Comparison of ENCODE assay signal across 9 cellular contexts in the genomic region with DNA sequence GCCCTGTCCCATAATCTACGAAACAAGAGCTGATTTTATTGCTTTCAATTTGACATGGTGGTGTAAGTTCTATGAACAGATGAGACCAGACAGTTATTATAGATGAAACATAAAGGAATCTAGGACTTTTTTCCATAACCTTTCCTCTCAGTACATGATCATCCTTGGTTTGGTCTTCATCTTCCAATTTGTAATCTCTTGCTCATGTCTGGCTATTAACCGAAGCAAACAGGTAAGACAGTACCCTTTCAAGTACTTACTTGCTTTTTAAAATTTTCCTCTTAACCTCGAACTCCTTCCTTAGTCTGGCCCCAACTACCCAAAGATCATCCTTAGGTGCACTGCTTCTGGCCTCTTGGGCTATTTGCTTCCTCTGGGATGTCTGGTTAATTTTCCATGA. TPM values are rescaled to one million over a fixed set of nuclear protein-coding genes. Genes with fewer than 3 reads are reported as not detected.
DNase-seq lines count a peak whose midpoint lies in the region; ATAC-seq and TF ChIP-seq lines count a peak whose summit lies in the region.
"Had no signal": no experiment of that assay in that cellular context is flagged by ENCODE, and none has a peak within 500 bp of the region (broad histone marks: within the 10 kb centered on the region; RNA-seq: fewer than 3 reads in every experiment).

No MANE protein-coding gene starts in this region.

- H3K79me2 ChIP-seq in DND-41 (ENCODE audit: insufficient read depth, low read length), result peaks cover 34% of the 10 kb centered on the region
- H3K79me2 ChIP-seq in OCI-LY3 (ENCODE audit: low read length), result peaks cover 39% of the 10 kb centered on the region
- H3K79me2 ChIP-seq in neural progenitor cell (ENCODE audit: low read depth), result peaks cover 38% of the 10 kb centered on the region

- H3K9me3 ChIP-seq in DND-41 (ENCODE audit: insufficient read depth, low read length, severe bottlenecking) (no peaks in the 10 kb centered on the region), OCI-LY3 (ENCODE audit: insufficient read depth, low read length) (no peaks in the 10 kb centered on the region), neural progenitor cell (ENCODE audit: low read depth) (no peaks in the 10 kb centered on the region)
- H3K9me3 ChIP-seq: pancreas had no signal

- intact Hi-C loops in dorsolateral prefrontal cortex (cut with DNase I), result no loop called here

- peaks cover 45% of the 10 kb centered on the region for H3K36me3 ChIP-seq in DND-41 (ENCODE audit: insufficient read depth, low read length)
- H3K36me3 ChIP-seq in OCI-LY3 (replicated peaks; ENCODE audit: low read depth, low read length), result peaks cover 37% of the 10 kb centered on the region
- H3K36me3 ChIP-seq in neural progenitor cell, result no peaks in the 10 kb centered on the region

- H3K9me3 Mint-ChIP-seq in neural progenitor cell, result no peaks in the 10 kb centered on the region

- TF ChIP-seq CTCF in DND-41 (IDR thresholded peaks at IDR 0.05; ENCODE audit: borderline replicate concordance, extremely low read depth, low read length, poor library complexity, severe bottlenecking) (no peak), OCI-LY3 (IDR thresholded peaks at IDR 0.05; ENCODE audit: low read depth, low read length) (no peak), dorsolateral prefrontal cortex (IDR thresholded peaks at IDR 0.05 in 54 of 56, conservative IDR thresholded peaks at IDR 0.05 in 2 of 56; ENCODE audit: low read depth in 1 of 56, partially characterized antibody in 56 of 56) (no peak), neural progenitor cell (IDR thresholded peaks at IDR 0.05) (no peak)

- H2AFZ ChIP-seq in DND-41 (ENCODE audit: low read depth, low read length), result no peak overlapping the region
- no peak overlapping the region for H2AFZ ChIP-seq in OCI-LY3 (ENCODE audit: low read depth, low read length)
- no peak overlapping the region for H2AFZ ChIP-seq in neural progenitor cell (replicated peaks)

- peak overlapping the region; percentile 68; the same call in 1 of the 2 replicates for H3K4me2 ChIP-seq in DND-41 (ENCODE audit: insufficient read depth, low read length)
- peak overlapping the region; percentile 75; the same call in 1 of the 2 replicates for H3K4me2 ChIP-seq in OCI-LY3 (ENCODE audit: low read length)
- peak overlapping the region; percentile 98 for H3K4me2 ChIP-seq in neural progenitor cell

- H3K4me1 ChIP-seq in DND-41 (ENCODE audit: insufficient read depth, low read length) (peaks cover 53% of the 10 kb centered on the region), OCI-LY3 (ENCODE audit: low read length) (peaks cover 31% of the 10 kb centered on the region), neural progenitor cell (peaks cover 10% of the 10 kb centered on the region)

- H3K4me3 ChIP-seq in DND-41 (ENCODE audit: low read depth in 1 of 2, low read length in 2 of 2), result peak overlapping the region in 1 of 2 experiments; percentile 71; a peak in 2 of 4 replicates
- peak overlapping the region; percentile 97; the same call in 1 of the 2 replicates for H3K4me3 ChIP-seq in OCI-LY3 (ENCODE audit: low read length)
- H3K4me3 ChIP-seq in dorsolateral prefrontal cortex, result peak overlapping the region in 50 of 59 donors; percentile 67 to 100 (median 90)
- H3K4me3 ChIP-seq in neural progenitor cell, result peak overlapping the region; percentile 87

- peaks cover 30% of the 10 kb centered on the region for H3K4me1 Mint-ChIP-seq in neural progenitor cell

- peaks cover 9% of the 10 kb centered on the region for H3K27me3 Mint-ChIP-seq in neural progenitor cell (ENCODE audit: insufficient read depth, low read depth)

- ATAC-seq in DND-41 (ENCODE audit: insufficient read depth, low read depth), result no peak

- peaks cover 35% of the 10 kb centered on the region for H3K36me3 Mint-ChIP-seq in neural progenitor cell

- H3K27ac ChIP-seq in DND-41 (ENCODE audit: low read length) (no peak overlapping the region), OCI-LY3 (ENCODE audit: low read length) (peak overlapping the region; percentile 81; the same call in 1 of the 2 replicates), dorsolateral prefrontal cortex (peak overlapping the region in 23 of 59 donors; percentile 24 to 99 (median 95)), neural progenitor cell (no peak overlapping the region)

- peak overlapping the region; percentile 99 for H3K27ac Mint-ChIP-seq in neural progenitor cell

- peak overlapping the region; percentile 65 for H3K9ac ChIP-seq in DND-41 (ENCODE audit: low read depth, low read length)
- H3K9ac ChIP-seq in OCI-LY3 (ENCODE audit: low read length), result no peak overlapping the region
- no peak overlapping the region for H3K9ac ChIP-seq in neural progenitor cell

- H3K4me3 Mint-ChIP-seq in neural progenitor cell, result peak overlapping the region; percentile 95

- H4K20me1 ChIP-seq in DND-41 (ENCODE audit: insufficient read depth, low read length) (peaks cover 14% of the 10 kb centered on the region; the same call in 1 of the 2 replicates), OCI-LY3 (ENCODE audit: insufficient read depth, low read length) (no peaks in the 10 kb centered on the region), neural progenitor cell (ENCODE audit: low read depth) (no peaks in the 10 kb centered on the region)

- in situ Hi-C loops in ACHN (cut with HindIII; ENCODE audit: low pct_ligation_motif_present, low pct_unique_long_range_greater_than_20kb, low sequenced_read_pairs), result no loop called here

- H3K27me3 ChIP-seq in DND-41 (ENCODE audit: insufficient read depth, low read length, poor library complexity) (no peaks in the 10 kb centered on the region), OCI-LY3 (ENCODE audit: low read depth, low read length) (no peaks in the 10 kb centered on the region), dorsolateral prefrontal cortex (no peaks in the 10 kb centered on the region), neural progenitor cell (peaks cover 29% of the 10 kb centered on the region)
- H3K27me3 ChIP-seq: pancreas had no signal

- H3F3A ChIP-seq in neural progenitor cell (ENCODE audit: low read depth), result peaks cover 64% of the 10 kb centered on the region

- DNase-seq in DND-41 (no peak), dorsolateral prefrontal cortex (no peak), neural progenitor cell (ENCODE audit: low spot score) (no peak), middle frontal gyrus (ENCODE audit: extremely low spot score, low spot score) (no peak), ACHN (no peak), epidermal melanocyte (ENCODE audit: insufficient read length, low spot score) (no peak), EL (no peak)

RNA-seq across cellular contexts. Expression of a gene that starts 1.2 kb away (rescaled TPM):
- total RNA-seq in dorsolateral prefrontal cortex (10 to 100 TPM; 21.6 to 47.8 (median 33.9) TPM), neural progenitor cell (ENCODE audit: low replicate concordance) (57.6 and 61.3 TPM in 2 replicates)

RNA-seq across cellular contexts. Expression of a gene that starts 6.1 kb away (rescaled TPM):
- total RNA-seq in dorsolateral prefrontal cortex, result 10 to 100 TPM; 20.2 to 50.6 (median 29.3) TPM
- total RNA-seq in neural progenitor cell (ENCODE audit: low replicate concordance), result 169 and 348 TPM in 2 replicates

RNA-seq across cellular contexts. Expression of a gene that starts 7.5 kb away (rescaled TPM):
- 100 to 1,000 TPM in 119 of 120 experiments, 10 to 100 TPM in 1; 76.2 to 322 (median 239) TPM for total RNA-seq in dorsolateral prefrontal cortex
- total RNA-seq in neural progenitor cell (ENCODE audit: low replicate concordance), result 1.7 and 2.7 TPM in 2 replicates

RNA-seq across cellular contexts. Expression of a gene that starts 8.9 kb away (rescaled TPM):
- total RNA-seq in dorsolateral prefrontal cortex (10 to 100 TPM; 11.5 to 26.2 (median 18.3) TPM), neural progenitor cell (ENCODE audit: low replicate concordance) (8.1 and 11.9 TPM in 2 replicates)

RNA-seq across cellular contexts. Expression of a gene that starts 20.9 kb away (rescaled TPM):
- total RNA-seq in dorsolateral prefrontal cortex, result 1 to 10 TPM in 25 of 120 experiments, under 1 TPM in 60, not detected in 35; 0.18 to 5.3 (median 0.63) TPM
- total RNA-seq in neural progenitor cell (ENCODE audit: low replicate concordance), result 0.17 and 0.99 TPM in 2 replicates

Comparison
In these comparisons a context has a peak if more than half of its experiments do, and no peak if none do; other contexts are left out.
1. RNA of a gene that starts 7.5 kb away (total RNA-seq): 76.2 to 322 TPM in dorsolateral prefrontal cortex; 1.7 to 2.7 TPM in neural progenitor cell; every median in the first group is over 10 times any median in the second.
2. Peak in every context shown above with its lines, with median percentiles within 50 percentile points of each other: H3K4me2 ChIP-seq.